ENCODE assay signal across 11 cellular contexts in genomic region chr4:74968456-74969164, GRCh38. TPM values are rescaled to one million over a fixed set of nuclear protein-coding genes. Genes with fewer than 3 reads are reported as not detected.
DNase-seq lines count a peak whose midpoint lies in the region; ATAC-seq and TF ChIP-seq lines count a peak whose summit lies in the region.
"Had no signal": no experiment of that assay in that cellular context is flagged by ENCODE, and none has a peak within 500 bp of the region (broad histone marks: within the 10 kb centered on the region; RNA-seq: fewer than 3 reads in every experiment).

No MANE protein-coding gene starts in this region.

- H3K4me3 Mint-ChIP-seq in glutamatergic neuron (ENCODE audit: unreplicated experiment), result no peak overlapping the region
- H3K4me3 Mint-ChIP-seq: nephron had no signal

- no peak overlapping the region for H3K27ac Mint-ChIP-seq in glutamatergic neuron (ENCODE audit: unreplicated experiment)

- H3K36me3 Mint-ChIP-seq in glutamatergic neuron (ENCODE audit: unreplicated experiment), result no peaks in the 10 kb centered on the region

- ATAC-seq in GM19023 (IDR thresholded peaks at IDR 0.05; ENCODE audit: unreplicated experiment), result peak; percentile 66
- ATAC-seq in HG02759 (IDR thresholded peaks at IDR 0.05; ENCODE audit: unreplicated experiment), result peak; percentile 89
- peak; percentile 63 for ATAC-seq in HG03565 (IDR thresholded peaks at IDR 0.05; ENCODE audit: unreplicated experiment)
- no peak for ATAC-seq in omental fat pad (ENCODE audit: low FRiP score)

- no peaks in the 10 kb centered on the region for H3K9me3 Mint-ChIP-seq in glutamatergic neuron (ENCODE audit: unreplicated experiment)

- DNase-seq in GM10266 (ENCODE audit: extremely low spot score), result peak; percentile 21
- no peak for DNase-seq in NCI-H2171 treated with DMSO at 0.1 percent for 48 hours (lab: John Stamatoyannopoulos, UW)
- no peak for DNase-seq in glutamatergic neuron
- no peak for DNase-seq in NCI-H2107 treated with DMSO at 0.1 percent for 48 hours (lab: John Stamatoyannopoulos, UW; ENCODE audit: unreplicated experiment)
- DNase-seq in omental fat pad (ENCODE audit: low spot score), result no peak
- DNase-seq: colonic mucosa, foreskin fibroblast had no signal

- peaks cover 3% of the 10 kb centered on the region for H3K4me1 Mint-ChIP-seq in glutamatergic neuron (ENCODE audit: low read depth, unreplicated experiment)

- peaks cover 2% of the 10 kb centered on the region for H3K27me3 Mint-ChIP-seq in glutamatergic neuron (ENCODE audit: unreplicated experiment)

- TF ChIP-seq CTCF in GM10266 (IDR thresholded peaks at IDR 0.05; ENCODE audit: control insufficient read depth, insufficient read depth, low read depth, missing control alignments) (no peak), glutamatergic neuron (IDR thresholded peaks at IDR 0.05; ENCODE audit: partially characterized antibody, unreplicated experiment) (no peak), omental fat pad (IDR thresholded peaks at IDR 0.05) (no peak)

RNA-seq across cellular contexts. Expression of gene PARM1, which starts 35.7 kb away (rescaled TPM):
- total RNA-seq in glutamatergic neuron (ENCODE audit: unreplicated experiment), result 94.3 TPM
- total RNA-seq in omental fat pad, result 10 to 100 TPM; 25.4 to 99.8 (median 32.6) TPM
